Comparison of ENCODE assay signal across 1 cellular context in genomic region chr10:57946833-57947232, GRCh38.
TF ChIP-seq lines count a peak whose summit lies in the region.

No MANE protein-coding gene starts in this region.

TF ChIP-seq in GM23338, 12 proteins besides CTCF, POLR2A, EP300 and RAD21 (continued from another document):
- TF ChIP-seq ZNF462 (CRISPR knock-in tag; IDR thresholded peaks at IDR 0.05) (no peak), EZH2 (IDR thresholded peaks at IDR 0.05; ENCODE audit: low read depth, unreplicated experiment) (no peak), ETS1 (IDR thresholded peaks at IDR 0.05) (no peak), NANOG (IDR thresholded peaks at IDR 0.05; ENCODE audit: borderline replicate concordance) (no peak), ZNF331 (CRISPR knock-in tag; IDR thresholded peaks at IDR 0.05; ENCODE audit: low read depth) (no peak), REST (IDR thresholded peaks at IDR 0.05; ENCODE audit: unreplicated experiment) (no peak)
